8 cellular contexts compared by ENCODE assay signal in genomic region chr17:78313735-78314648, GRCh38. TPM values are rescaled to one million over a fixed set of nuclear protein-coding genes. Genes with fewer than 3 reads are reported as not detected.
A peak's percentile ranks its signal among the peaks of the same experiment; 100 is the strongest.
DNase-seq lines count a peak whose midpoint lies in the region; ATAC-seq, FAIRE-seq and TF ChIP-seq lines count a peak whose summit lies in the region.

No MANE protein-coding gene starts in this region.

- H3K4me1 Mint-ChIP-seq in activated CD4-positive, alpha-beta T cell treated with anti-CD3 and anti-CD28 coated beads, Interleukin-2, amount 10 ng/mL, durations not matched to agents 7 days and 5 days = peaks cover 45% of the 10 kb centered on the region

- H3K4me3 ChIP-seq in BJ (ENCODE audit: low read depth, low read length) = peak overlapping the region; percentile 34
- peak overlapping the region; percentile 38 to 74 (median 57) for H3K4me3 ChIP-seq in dorsolateral prefrontal cortex
- no peak overlapping the region for H3K4me3 ChIP-seq in lung

- intact Hi-C loops in dorsolateral prefrontal cortex (cut with DNase I) = no loop called here

- peaks cover 15% of the 10 kb centered on the region for H3K27me3 Mint-ChIP-seq in activated CD4-positive, alpha-beta T cell treated with anti-CD3 and anti-CD28 coated beads, Interleukin-2, amount 10 ng/mL, durations not matched to agents 7 days and 5 days

- peak overlapping the region; percentile 71 for H3K27ac Mint-ChIP-seq in activated CD4-positive, alpha-beta T cell treated with anti-CD3 and anti-CD28 coated beads, Interleukin-2, amount 10 ng/mL, durations not matched to agents 7 days and 5 days

- peaks cover 0 to 29% of the 10 kb centered on the region in 2 donors for H3K4me1 ChIP-seq in lung (ENCODE audit: control insufficient read depth in 2 of 2, insufficient read depth in 2 of 2, low read length in 2 of 2)

- no peak for TF ChIP-seq CTCF in BJ (IDR thresholded peaks at IDR 0.05; ENCODE audit: insufficient read depth, low read depth, low read length)
- peak in 3 of 56 donors; percentile 10 to 12 (median 11) for TF ChIP-seq CTCF in dorsolateral prefrontal cortex (IDR thresholded peaks at IDR 0.05 in 54 of 56, conservative IDR thresholded peaks at IDR 0.05 in 2 of 56; ENCODE audit: low read depth in 1 of 56, partially characterized antibody in 56 of 56)
- no peak for TF ChIP-seq CTCF in lung (IDR thresholded peaks at IDR 0.05; ENCODE audit: control extremely low read depth, extremely low read depth)

- H3K27ac ChIP-seq in dorsolateral prefrontal cortex (peak overlapping the region in 4 of 59 donors; percentile 22 to 52 (median 26)), lung (ENCODE audit: low read depth in 1 of 2, low read length in 1 of 2) (peak overlapping the region; percentile 55 to 83)

- no peaks in the 10 kb centered on the region for H3K27me3 ChIP-seq in BJ (ENCODE audit: control insufficient read depth, insufficient read depth, low read length)
- H3K27me3 ChIP-seq in dorsolateral prefrontal cortex = peaks cover 0 to 4% (median 0%) of the 10 kb centered on the region in 45 donors
- H3K27me3 ChIP-seq in lung (ENCODE audit: control insufficient read depth, insufficient read depth) = no peaks in the 10 kb centered on the region

- ATAC-seq in lung (ENCODE audit: insufficient read depth, low FRiP score) = peak; percentile 66
- no peak for ATAC-seq in GM18505 (IDR thresholded peaks at IDR 0.05; ENCODE audit: unreplicated experiment)

- no peaks in the 10 kb centered on the region for H3K36me3 Mint-ChIP-seq in activated CD4-positive, alpha-beta T cell treated with anti-CD3 and anti-CD28 coated beads, Interleukin-2, amount 10 ng/mL, durations not matched to agents 7 days and 5 days (ENCODE audit: low read depth)

- POLR2A ChIA-PET in BJ (lab: Charles Lee) = interaction anchor here (0.5 kb wide), 2 partner anchors 8 to 21 kb away, joined by 4 to 5 read pairs; no protein-coding TSS in a partner anchor
- POLR2A ChIA-PET in activated CD4-positive, alpha-beta T cell treated with anti-CD3 and anti-CD28 coated beads, Interleukin-2, amount 10 ng/mL, durations not matched to agents 7 days and 5 days (lab: Charles Lee) = interaction anchor here (0.7 kb wide), 1 partner anchor 47 kb away, joined by 5 read pairs; no protein-coding TSS in a partner anchor

- H3K9me3 ChIP-seq in lung (ENCODE audit: control insufficient read depth in 2 of 2, insufficient read depth in 1 of 2, low read length in 1 of 2) = no peaks in the 10 kb centered on the region

- FAIRE-seq in H54 (lab: Jason Lieb, UNC) = no peak

- no peaks in the 10 kb centered on the region for H3K9me3 Mint-ChIP-seq in activated CD4-positive, alpha-beta T cell treated with anti-CD3 and anti-CD28 coated beads, Interleukin-2, amount 10 ng/mL, durations not matched to agents 7 days and 5 days

- CTCF ChIA-PET in BJ (lab: Yijun Ruan, JAX) = interaction anchor here (0.5 to 1.9 kb wide), 5 partner anchors 11 to 47 kb away, joined by 3 to 7 read pairs (median 4); no protein-coding TSS in a partner anchor
- CTCF ChIA-PET in activated CD4-positive, alpha-beta T cell treated with anti-CD3 and anti-CD28 coated beads, Interleukin-2, amount 10 ng/mL, durations not matched to agents 7 days and 5 days (lab: Charles Lee) = interaction anchor here (0.7 to 1.8 kb wide), 5 partner anchors 9 to 66 kb away, joined by 3 to 8 read pairs (median 4); no protein-coding TSS in a partner anchor

- peak overlapping the region; percentile 61 for H3K4me3 Mint-ChIP-seq in activated CD4-positive, alpha-beta T cell treated with anti-CD3 and anti-CD28 coated beads, Interleukin-2, amount 10 ng/mL, durations not matched to agents 7 days and 5 days

- no peak for DNase-seq in BJ (ENCODE audit: low read depth)
- DNase-seq in H54 (ENCODE audit: insufficient read length, low spot score) = peak; percentile 93
- DNase-seq in NCI-H2227 treated with DMSO at 0.1 percent for 48 hours (lab: John Stamatoyannopoulos, UW) = peak; percentile 70
- DNase-seq in activated CD4-positive, alpha-beta T cell treated with anti-CD3 and anti-CD28 coated beads, Interleukin-2, amount 10 ng/mL, durations not matched to agents 7 days and 5 days = peak; percentile 64
- peak in 4 of 10 donors; percentile 23 to 62 (median 44) for DNase-seq in dorsolateral prefrontal cortex
- DNase-seq in lung (ENCODE audit: low spot score) = peak; percentile 86
- peak; percentile 46 for DNase-seq in stimulated activated CD8-positive, alpha-beta memory T cell treated with anti-CD3 and anti-CD28 coated beads, Interleukin-15, amount 100 ng/mL, for 1 hour (ENCODE audit: low read depth)

- WGBS in lung, 2 donors = 2 to 3% methylated on average over 69 to 80 of the region's 80 CpGs

- no peaks in the 10 kb centered on the region for H3K36me3 ChIP-seq in BJ (ENCODE audit: control insufficient read depth, insufficient read depth, low read length)
- no peaks in the 10 kb centered on the region for H3K36me3 ChIP-seq in lung (ENCODE audit: control insufficient read depth in 2 of 2, insufficient read depth in 2 of 2, low read length in 2 of 2)

- TF ChIP-seq POLR2A in H54 (IDR thresholded peaks at IDR 0.05; ENCODE audit: low read depth, low read length) (peak; percentile 53; the same call in 1 of the 2 replicates), GM18505 (IDR thresholded peaks at IDR 0.05; ENCODE audit: borderline replicate concordance, extremely low read depth, insufficient read depth, insufficient read length) (no peak)

RNA-seq across cellular contexts. Expression of gene SOCS3, which starts 45.9 kb away (rescaled TPM):
- polyA plus RNA-seq in BJ (2011; rRNA removed) = 18.9 and 26.4 TPM in 2 replicates
- polyA minus RNA-seq in BJ (2011; rRNA and poly(A)+ RNA removed) = 27.6 and 39.0 TPM in 2 replicates
- total RNA-seq in activated CD4-positive, alpha-beta T cell treated with anti-CD3 and anti-CD28 coated beads, Interleukin-2, amount 10 ng/mL, durations not matched to agents 7 days and 5 days = 10 to 100 TPM; 22.2 to 24.4 TPM
- 100 to 1,000 TPM in 6 of 120 experiments, 10 to 100 TPM in 80, 1 to 10 TPM in 34; 1.7 to 175 (median 17.1) TPM for total RNA-seq in dorsolateral prefrontal cortex
- total RNA-seq in lung = 10 to 100 TPM; 65.8 to 83.8 TPM
- polyA plus RNA-seq in lung = 100 to 1,000 TPM; 143 to 545 TPM
